8 cellular contexts compared by ENCODE assay signal in genomic region chr12:120649442-120650248, GRCh38. TPM values are rescaled to one million over a fixed set of nuclear protein-coding genes. Genes with fewer than 3 reads are reported as not detected.
DNase-seq lines count a peak whose midpoint lies in the region; FAIRE-seq and TF ChIP-seq lines count a peak whose summit lies in the region.

No MANE protein-coding gene starts in this region.

- TF ChIP-seq CTCF in MM.1S (IDR thresholded peaks at IDR 0.05; ENCODE audit: low read length) (no peak; the same call in 1 of the 2 replicates), dorsolateral prefrontal cortex (IDR thresholded peaks at IDR 0.05 in 54 of 56, conservative IDR thresholded peaks at IDR 0.05 in 2 of 56; ENCODE audit: low read depth in 1 of 56, partially characterized antibody in 56 of 56) (peak in 18 of 56 donors; percentile 0 to 43 (median 17)), parathyroid adenoma (IDR thresholded peaks at IDR 0.05) (no peak)

- no peak overlapping the region for H2AFZ ChIP-seq in MM.1S (ENCODE audit: low read length)
- peak overlapping the region; percentile 76 for H2AFZ ChIP-seq in parathyroid adenoma

- DNase-seq in EH (ENCODE audit: low read depth) = peak; percentile 10
- DNase-seq in MM.1S = no peak
- DNase-seq in dorsolateral prefrontal cortex = peak in 3 of 10 donors; percentile 28 to 58 (median 52)
- no peak for DNase-seq in NCI-H226
- DNase-seq in RCC 7860 (ENCODE audit: low spot score) = no peak
- no peak for DNase-seq in A172 (ENCODE audit: low spot score)
- DNase-seq in NCI-H1048 (lab: John Stamatoyannopoulos, UW) = no peak

- H3K27ac ChIP-seq in MM.1S (ENCODE audit: low read length) (no peak overlapping the region), dorsolateral prefrontal cortex (peak overlapping the region in 55 of 59 donors; percentile 19 to 88 (median 76)), parathyroid adenoma (no peak overlapping the region)

- intact Hi-C loops in dorsolateral prefrontal cortex (cut with DNase I) = loop anchor here (1.0 to 10.0 kb wide), 10 partner anchors 37 to 363 kb away; partner anchors contain the start of genes COX6A1 (in 1 of the 2), MLEC (in 1 of the 2), PLA2G1B (in 1 of the 2) and UNC119B (in 1 of the 2)

- H3K36me3 ChIP-seq in MM.1S (replicated peaks; ENCODE audit: insufficient read depth, low read length) = no peaks in the 10 kb centered on the region
- H3K36me3 ChIP-seq in parathyroid adenoma (ENCODE audit: control insufficient read depth, insufficient read depth, low read length) = no peaks in the 10 kb centered on the region

- FAIRE-seq in RCC 7860 (lab: Jason Lieb, UNC) = no peak

- H4K20me1 ChIP-seq in MM.1S (ENCODE audit: insufficient read depth, low read length) = no peaks in the 10 kb centered on the region

- H3K4me2 ChIP-seq in MM.1S (ENCODE audit: low read depth, low read length) (peak overlapping the region; percentile 60), parathyroid adenoma (ENCODE audit: low read length) (peak overlapping the region; percentile 38)

- H3K9me2 ChIP-seq in MM.1S (replicated peaks; ENCODE audit: insufficient read depth, low read length) = no peaks in the 10 kb centered on the region

- H3K79me2 ChIP-seq in MM.1S (ENCODE audit: low read length) = no peaks in the 10 kb centered on the region
- H3K79me2 ChIP-seq in parathyroid adenoma = peaks cover 20% of the 10 kb centered on the region

- H3K9me3 ChIP-seq in MM.1S (replicated peaks; ENCODE audit: insufficient read depth, low read length) (no peaks in the 10 kb centered on the region), parathyroid adenoma (ENCODE audit: control insufficient read depth, low read length) (no peaks in the 10 kb centered on the region)

- H3K4me1 ChIP-seq in MM.1S (ENCODE audit: low read length) = no peaks in the 10 kb centered on the region
- H3K4me1 ChIP-seq in parathyroid adenoma = peaks cover 33% of the 10 kb centered on the region

- no peak overlapping the region for H3K9ac ChIP-seq in MM.1S (ENCODE audit: low read length)
- H3K9ac ChIP-seq in parathyroid adenoma = no peak overlapping the region

- H3F3A ChIP-seq in MM.1S (ENCODE audit: insufficient read depth, low read length) = no peaks in the 10 kb centered on the region

- H3K4me3 ChIP-seq in MM.1S (ENCODE audit: low read length) = no peak overlapping the region
- peak overlapping the region; percentile 13 to 63 (median 46) for H3K4me3 ChIP-seq in dorsolateral prefrontal cortex
- no peak overlapping the region for H3K4me3 ChIP-seq in parathyroid adenoma (ENCODE audit: low read depth, low read length)

- H3K27me3 ChIP-seq in MM.1S (replicated peaks; ENCODE audit: insufficient read depth, low read length) (peaks cover 29% of the 10 kb centered on the region), dorsolateral prefrontal cortex (peaks cover 0 to 6% (median 0%) of the 10 kb centered on the region in 45 donors), parathyroid adenoma (ENCODE audit: control insufficient read depth, insufficient read depth, low read length) (no peaks in the 10 kb centered on the region)

RNA-seq across cellular contexts. Expression of gene CABP1, which starts 9.2 kb away (rescaled TPM):
- total RNA-seq in dorsolateral prefrontal cortex = 100 to 1,000 TPM; 104 to 566 (median 357) TPM
- 0.83 TPM in 1 of 2 replicates, not detected in the other for total RNA-seq in A172 (2014; rRNA removed; shearing (Covaris generic))

RNA-seq across cellular contexts. Expression of gene MLEC, which starts 37.3 kb away (rescaled TPM):
- 10 to 100 TPM; 50.4 to 97.1 (median 73.3) TPM for total RNA-seq in dorsolateral prefrontal cortex
- 105 and 120 TPM in 2 replicates for total RNA-seq in A172 (2014; rRNA removed; shearing (Covaris generic))

Comparison
In these comparisons a context has a peak if more than half of its experiments do, and no peak if none do; other contexts are left out.
1. H3K27ac ChIP-seq: peak in dorsolateral prefrontal cortex (55 of 59); none in MM.1S (single experiment) and parathyroid adenoma (single experiment).
2. H3K4me3 ChIP-seq: peak in dorsolateral prefrontal cortex (59 of 59); none in MM.1S (single experiment) and parathyroid adenoma (single experiment).
3. RNA of gene CABP1, which starts 9.2 kb away (total RNA-seq): 104 to 566 TPM in dorsolateral prefrontal cortex; 0.83 TPM in A172; every median in the first group is over 10 times any median in the second.